In genomic region chr3:64199933-64200332, GRCh38 we compare ENCODE assay signal across 28 cellular contexts.
"Had no signal": no experiment of that assay in that cellular context is flagged by ENCODE, and none has a peak within 500 bp of the region (broad histone marks: within the 10 kb centered on the region; RNA-seq: fewer than 3 reads in every experiment).

No MANE protein-coding gene starts in this region.

- H3K4me2 ChIP-seq: neural progenitor cell had no signal

- H3K27ac Mint-ChIP-seq: mesothelial cell of epicardium; natural killer cell; nephron progenitor cell; neural progenitor cell; stimulated activated effector memory CD8-positive, alpha-beta T cell treated with anti-CD3 and anti-CD28 coated beads, Interleukin-12 subunit alpha, Interleukin-12 subunit beta, amount 100 ng/mL, for 72 hours; stimulated activated naive CD8-positive, alpha-beta T cell treated with anti-CD3 and anti-CD28 coated beads, Interleukin-15, Interleukin-2, amounts not matched to agents 100 ng/mL and 50 ng/mL, for 24 hours had no signal

- ATAC-seq: natural killer cell; right cardiac atrium; sciatic nerve; stimulated activated effector memory CD8-positive, alpha-beta T cell treated with anti-CD3 and anti-CD28 coated beads, Interleukin-12 subunit alpha, Interleukin-12 subunit beta, amount 100 ng/mL, for 72 hours; upper lobe of right lung had no signal

- H2AFZ ChIP-seq: neural progenitor cell had no signal

- H3K4me3 Mint-ChIP-seq: immature natural killer cell; mesothelial cell of epicardium; naive B cell; natural killer cell; nephron progenitor cell; neural progenitor cell; stimulated activated effector memory CD8-positive, alpha-beta T cell treated with anti-CD3 and anti-CD28 coated beads, Interleukin-12 subunit alpha, Interleukin-12 subunit beta, amount 100 ng/mL, for 72 hours; stimulated activated naive CD8-positive, alpha-beta T cell treated with anti-CD3 and anti-CD28 coated beads, Interleukin-15, Interleukin-2, amounts not matched to agents 100 ng/mL and 50 ng/mL, for 24 hours had no signal

- H3K27me3 ChIP-seq: neural progenitor cell, ovary, spleen, suprapubic skin, tibial artery, upper lobe of right lung, uterus had no signal

- DNase-seq: hypothalamus; immature natural killer cell; left ventricle myocardium inferior; mesendoderm; naive B cell; natural killer cell; nephron progenitor cell; ovary; retina; right cardiac atrium; small intestine; spleen; stimulated activated CD4-positive, alpha-beta T cell treated with anti-CD3 and anti-CD28 coated beads, Interleukin-4, amount 100 ng/mL, for 24 hours; stimulated activated naive CD4-positive, alpha-beta T cell; tibial artery; trophoblast cell; upper lobe of right lung; uterus had no signal

- H3K27ac ChIP-seq: left ventricle myocardium inferior, neural progenitor cell, neutrophil, ovary, prostate gland, spleen, suprapubic skin, thoracic aorta, tibial artery, upper lobe of right lung, uterus had no signal

- H3K4me1 Mint-ChIP-seq: naive B cell; natural killer cell; stimulated activated effector memory CD8-positive, alpha-beta T cell treated with anti-CD3 and anti-CD28 coated beads, Interleukin-12 subunit alpha, Interleukin-12 subunit beta, amount 100 ng/mL, for 72 hours had no signal

- H3K36me3 ChIP-seq: neural progenitor cell, neutrophil, ovary, prostate gland, uterus had no signal

- H3K36me3 Mint-ChIP-seq: natural killer cell; stimulated activated effector memory CD8-positive, alpha-beta T cell treated with anti-CD3 and anti-CD28 coated beads, Interleukin-12 subunit alpha, Interleukin-12 subunit beta, amount 100 ng/mL, for 72 hours had no signal

- H3K4me3 ChIP-seq: left ventricle myocardium inferior, lung, neural progenitor cell, ovary, prostate gland, spleen, suprapubic skin, thoracic aorta, tibial artery, upper lobe of right lung, uterus had no signal

- H3K4me1 ChIP-seq: left ventricle myocardium inferior, prostate gland, spleen had no signal

- H3K9ac ChIP-seq: neural progenitor cell had no signal

- H3K9me3 ChIP-seq: left ventricle myocardium inferior, neutrophil, ovary, prostate gland, suprapubic skin, thoracic aorta, tibial artery, upper lobe of right lung, uterus had no signal
